Comparison of ENCODE assay signal across 18 cellular contexts in the genomic region with DNA sequence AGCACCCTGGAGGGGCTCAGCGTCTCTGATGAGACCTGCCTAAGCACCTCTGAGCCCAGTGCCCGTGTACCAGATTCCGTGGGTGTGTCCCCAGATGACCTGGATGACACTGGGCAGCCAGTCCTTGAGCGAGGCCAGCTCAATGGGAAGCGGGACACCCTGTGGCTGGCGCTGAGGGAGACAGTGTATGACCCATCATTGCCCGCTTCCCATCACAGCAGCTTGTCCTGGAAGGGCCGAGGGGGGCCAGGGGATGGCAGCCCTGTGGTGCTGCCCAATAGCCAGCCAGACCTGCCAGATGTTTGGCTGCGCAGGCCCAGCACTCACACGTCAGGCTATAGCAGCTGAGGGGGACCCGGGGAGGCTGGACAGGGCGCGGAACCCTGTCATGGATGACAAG. TPM values are rescaled to one million over a fixed set of nuclear protein-coding genes. Genes with fewer than 3 reads are reported as not detected.
DNase-seq lines count a peak whose midpoint lies in the region; ATAC-seq, FAIRE-seq and TF ChIP-seq lines count a peak whose summit lies in the region.
"Had no signal": no experiment of that assay in that cellular context is flagged by ENCODE, and none has a peak within 500 bp of the region (broad histone marks: within the 10 kb centered on the region; RNA-seq: fewer than 3 reads in every experiment).

No MANE protein-coding gene starts in this region.

- POLR2A ChIA-PET in activated CD4-positive, alpha-beta memory T cell treated with anti-CD3 and anti-CD28 coated beads, Interleukin-2, amount 10 ng/mL, durations not matched to agents 7 days and 5 days (lab: Charles Lee), result interaction anchor here (0.6 to 5.4 kb wide), 3 partner anchors 13 to 325 kb away, joined by 3 to 22 read pairs (median 3); a partner anchor contains a TSS
- POLR2A ChIA-PET in HepG2 (lab: Yijun Ruan, JAX), result no interaction called here

- intact Hi-C loops in dendritic cell treated with granulocyte-macrophage colony-stimulating factor and Interleukin-4, amounts not matched to agents 40 ng/mL and 50 ng/mL, for 4 days (cut with micrococcal nuclease), result loop anchor here (2.0 kb wide), 1 partner anchor 13 kb away; a partner anchor contains a TSS
- intact Hi-C loops in HepG2 (cut with micrococcal nuclease; ENCODE audit: unreplicated experiment), result no loop called here

- peak overlapping the region; percentile 4 for H3K27ac Mint-ChIP-seq in dendritic cell treated with granulocyte-macrophage colony-stimulating factor and Interleukin-4, amounts not matched to agents 40 ng/mL and 50 ng/mL, for 4 days
- no peak overlapping the region for H3K27ac Mint-ChIP-seq in activated CD4-positive, alpha-beta memory T cell treated with anti-CD3 and anti-CD28 coated beads, Interleukin-2, amount 10 ng/mL, durations not matched to agents 7 days and 5 days

- no peak for TF ChIP-seq POLR2A in HepG2 (IDR thresholded peaks at IDR 0.05; ENCODE audit: insufficient read depth in 1 of 2, low read depth in 2 of 2, low read length in 2 of 2)

- peaks cover 39% of the 10 kb centered on the region for H3K4me1 Mint-ChIP-seq in dendritic cell treated with granulocyte-macrophage colony-stimulating factor and Interleukin-4, amounts not matched to agents 40 ng/mL and 50 ng/mL, for 4 days (ENCODE audit: low read depth)
- peaks cover 20% of the 10 kb centered on the region for H3K4me1 Mint-ChIP-seq in activated CD4-positive, alpha-beta memory T cell treated with anti-CD3 and anti-CD28 coated beads, Interleukin-2, amount 10 ng/mL, durations not matched to agents 7 days and 5 days

- no peak overlapping the region for H3K4me2 ChIP-seq in osteoblast (ENCODE audit: insufficient read depth, low read length)
- H3K4me2 ChIP-seq in HepG2 (ENCODE audit: low read depth, low read length), result no peak overlapping the region

- H3K79me2 ChIP-seq in osteoblast (ENCODE audit: insufficient read depth, low read length), result no peaks in the 10 kb centered on the region
- H3K79me2 ChIP-seq in HepG2 (ENCODE audit: insufficient read depth, low read length), result no peaks in the 10 kb centered on the region

- TF ChIP-seq EP300 in HepG2 (IDR thresholded peaks at IDR 0.05; ENCODE audit: low read depth in 2 of 2, low read length in 2 of 2) (no peak), HepG2 (CRISPR knock-in tag; IDR thresholded peaks at IDR 0.05; ENCODE audit: borderline replicate concordance) (no peak)

- ATAC-seq in HG02852 (IDR thresholded peaks at IDR 0.05; ENCODE audit: unreplicated experiment) (no peak), HepG2 (no peak)

- no peak overlapping the region for H3K4me3 ChIP-seq in osteoblast (ENCODE audit: insufficient read depth, low read length)
- no peak overlapping the region for H3K4me3 ChIP-seq in HepG2 (replicated peaks in 1 of 3; ENCODE audit: insufficient read depth in 1 of 3, low read depth in 2 of 3, low read length in 3 of 3)

- no peak overlapping the region for H2AFZ ChIP-seq in osteoblast (ENCODE audit: low read length)
- no peak overlapping the region for H2AFZ ChIP-seq in HepG2 (ENCODE audit: low read length)

- no peak for TF ChIP-seq CTCF in osteoblast (IDR thresholded peaks at IDR 0.05; ENCODE audit: extremely low read depth, low read depth, low read length)
- TF ChIP-seq CTCF in HepG2 (CRISPR knock-in tag; IDR thresholded peaks at IDR 0.05), result no peak

- H3K27ac ChIP-seq in osteoblast (ENCODE audit: low read depth, low read length) (no peak overlapping the region), HepG2 (ENCODE audit: extremely low read length, insufficient read depth, low read length) (no peak overlapping the region)

- H3K9me3 ChIP-seq in osteoblast (ENCODE audit: low read depth, low read length), result no peaks in the 10 kb centered on the region
- H3K9me3 ChIP-seq in HepG2 (ENCODE audit: low read length), result no peaks in the 10 kb centered on the region
- H3K9me3 ChIP-seq: Caco-2 had no signal

- no peak for FAIRE-seq in HepG2 (lab: Jason Lieb, UNC)
- FAIRE-seq: G401.6, GM12892 had no signal

- DNase-seq in islet precursor cell (peak; percentile 40), osteoblast (ENCODE audit: insufficient read length, low spot score, missing footprints) (peak; percentile 25), HepG2 (ENCODE audit: low spot score) (no peak)
- DNase-seq in activated CD4-positive, alpha-beta memory T cell treated with anti-CD3 and anti-CD28 coated beads, Interleukin-2, amount 10 ng/mL, durations not matched to agents 7 days and 5 days, result no peak
- DNase-seq: Caco-2; CD4-positive, alpha-beta memory T cell; DMS153; DND-41; GOT3; H7; HCEC 1CT had no signal

- H3K9me3 Mint-ChIP-seq in dendritic cell treated with granulocyte-macrophage colony-stimulating factor and Interleukin-4, amounts not matched to agents 40 ng/mL and 50 ng/mL, for 4 days, result no peaks in the 10 kb centered on the region
- no peaks in the 10 kb centered on the region for H3K9me3 Mint-ChIP-seq in activated CD4-positive, alpha-beta memory T cell treated with anti-CD3 and anti-CD28 coated beads, Interleukin-2, amount 10 ng/mL, durations not matched to agents 7 days and 5 days
- H3K9me3 Mint-ChIP-seq: CD4-positive, alpha-beta memory T cell had no signal

- H3K4me1 ChIP-seq in osteoblast (ENCODE audit: insufficient read depth, low read length) (peaks cover 14% of the 10 kb centered on the region), HepG2 (ENCODE audit: insufficient read depth, low read length) (no peaks in the 10 kb centered on the region)
- H3K4me1 ChIP-seq: Caco-2 had no signal

- H3K36me3 Mint-ChIP-seq in dendritic cell treated with granulocyte-macrophage colony-stimulating factor and Interleukin-4, amounts not matched to agents 40 ng/mL and 50 ng/mL, for 4 days (ENCODE audit: low read depth), result no peaks in the 10 kb centered on the region
- H3K36me3 Mint-ChIP-seq in activated CD4-positive, alpha-beta memory T cell treated with anti-CD3 and anti-CD28 coated beads, Interleukin-2, amount 10 ng/mL, durations not matched to agents 7 days and 5 days (ENCODE audit: low read depth), result no peaks in the 10 kb centered on the region
- H3K36me3 Mint-ChIP-seq: CD4-positive, alpha-beta memory T cell had no signal

- H3K27me3 Mint-ChIP-seq in dendritic cell treated with granulocyte-macrophage colony-stimulating factor and Interleukin-4, amounts not matched to agents 40 ng/mL and 50 ng/mL, for 4 days, result peaks cover 15% of the 10 kb centered on the region
- H3K27me3 Mint-ChIP-seq in activated CD4-positive, alpha-beta memory T cell treated with anti-CD3 and anti-CD28 coated beads, Interleukin-2, amount 10 ng/mL, durations not matched to agents 7 days and 5 days, result peaks cover 9% of the 10 kb centered on the region
- H3K27me3 Mint-ChIP-seq: CD4-positive, alpha-beta memory T cell had no signal

- H4K20me1 ChIP-seq in osteoblast (ENCODE audit: insufficient read depth, low read length) (no peaks in the 10 kb centered on the region), HepG2 (ENCODE audit: insufficient read depth, low read length) (no peaks in the 10 kb centered on the region)

- H3K27me3 ChIP-seq in osteoblast (ENCODE audit: insufficient read depth, low read length), result no peaks in the 10 kb centered on the region
- H3K27me3 ChIP-seq in HepG2 (ENCODE audit: control insufficient read depth in 1 of 2, insufficient read depth in 2 of 2, low read length in 2 of 2), result peaks cover 9 to 67% of the 10 kb centered on the region in 2 experiments

- H3K36me3 ChIP-seq in osteoblast (ENCODE audit: insufficient read depth, low read length) (no peaks in the 10 kb centered on the region), HepG2 (replicated peaks in 1 of 2; ENCODE audit: control insufficient read depth in 1 of 2, insufficient read depth in 2 of 2, low read length in 2 of 2) (no peaks in the 10 kb centered on the region)

- H3K4me3 Mint-ChIP-seq in dendritic cell treated with granulocyte-macrophage colony-stimulating factor and Interleukin-4, amounts not matched to agents 40 ng/mL and 50 ng/mL, for 4 days, result no peak overlapping the region
- H3K4me3 Mint-ChIP-seq in activated CD4-positive, alpha-beta memory T cell treated with anti-CD3 and anti-CD28 coated beads, Interleukin-2, amount 10 ng/mL, durations not matched to agents 7 days and 5 days, result no peak overlapping the region

- no CpG with 5 or more reads among the region's 13 CpGs for WGBS in HepG2 (ENCODE audit: low lambda C conversion rate)

- CTCF ChIA-PET in activated CD4-positive, alpha-beta memory T cell treated with anti-CD3 and anti-CD28 coated beads, Interleukin-2, amount 10 ng/mL, durations not matched to agents 7 days and 5 days (lab: Charles Lee), result interaction anchor here (0.9 to 5.8 kb wide), 6 partner anchors 26 to 52 kb away, joined by 3 to 39 read pairs (median 10); a partner anchor contains a TSS
- CTCF ChIA-PET in HepG2 (lab: Yijun Ruan, JAX; ENCODE audit: low intra/inter-chr PET ratio, low total read pairs), result interaction anchor here (3.0 kb wide), 1 partner anchor 51 kb away, joined by 32 read pairs; no protein-coding TSS in a partner anchor

- in situ Hi-C loops in HepG2 (cut with HindIII; ENCODE audit: extremely low pct_ligation_motif_present, low pct_unique_long_range_greater_than_20kb), result no loop called here

- no peak overlapping the region for H3K9ac ChIP-seq in HepG2 (ENCODE audit: insufficient read depth, low read depth, low read length)

- TF ChIP-seq RAD21 in HepG2 (CRISPR knock-in tag; IDR thresholded peaks at IDR 0.05), result no peak

- BruUV-seq in HepG2 (replicated peaks; lab: Mats Ljungman, UMichigan), result no TSS peak

RNA-seq across cellular contexts. Expression of a gene that starts 12.0 kb away (rescaled TPM):
- total RNA-seq in osteoblast (0.29 and 0.36 TPM in 2 replicates), HepG2 (2016; rRNA removed; fragmentation: Illumina TruSeq; extraction: Trizol) (0.09 and 0.15 TPM in 2 replicates)
- total RNA-seq in activated CD4-positive, alpha-beta memory T cell treated with anti-CD3 and anti-CD28 coated beads, Interleukin-2, amount 10 ng/mL, durations not matched to agents 7 days and 5 days, result under 1 TPM; 0.03 to 0.18 TPM
- total RNA-seq in HepG2 (2016; cell fraction: cytosol; rRNA removed; fragmentation: Illumina TruSeq; extraction: Trizol; ENCODE audit: low read depth), result 0.20 TPM in 1 of 2 replicates, not detected in the other
- 0.01 and 0.15 TPM in 2 replicates for total RNA-seq in HepG2 (2016; cell fraction: insoluble cytoplasmic fraction; rRNA removed; fragmentation: Illumina TruSeq; extraction: Trizol)
- total RNA-seq in HepG2 (2016; cell fraction: membrane; rRNA removed; fragmentation: Illumina TruSeq; extraction: Trizol), result 0.14 and 0.25 TPM in 2 replicates
- total RNA-seq in HepG2 (2016; cell fraction: nucleus; rRNA removed; fragmentation: Illumina TruSeq; extraction: Trizol), result 0.09 and 0.88 TPM in 2 replicates
- 0.07 and 0.32 TPM in 2 replicates for polyA plus RNA-seq in HepG2 (2011; rRNA removed)
- 0.03 and 0.05 TPM in 2 replicates for polyA plus RNA-seq in HepG2 (2011; cell fraction: cytosol; rRNA removed)
- 0.12 and 0.14 TPM in 2 replicates for polyA plus RNA-seq in HepG2 (2011; cell fraction: nucleus; rRNA removed)
- polyA plus RNA-seq in HepG2 (2012), result 0.03 and 0.12 TPM in 2 replicates
- 0.01 and 0.08 TPM in 2 replicates for polyA plus RNA-seq in HepG2 (2016; cell fraction: cytosol; fragmentation: Illumina TruSeq; extraction: Trizol; ENCODE audit: low read depth)
- polyA plus RNA-seq in HepG2 (2016; cell fraction: insoluble cytoplasmic fraction; fragmentation: Illumina TruSeq; extraction: Trizol; ENCODE audit: low read depth), result 0.03 and 0.20 TPM in 2 replicates
- 0.26 and 0.30 TPM in 2 replicates for polyA plus RNA-seq in HepG2 (2016; cell fraction: membrane; fragmentation: Illumina TruSeq; extraction: Trizol; ENCODE audit: low read depth)
- polyA plus RNA-seq in HepG2 (2016; cell fraction: nucleus; fragmentation: Illumina TruSeq; extraction: Trizol; ENCODE audit: insufficient read depth, low read depth), result 1.5 and 2.3 TPM in 2 replicates
- polyA minus RNA-seq in HepG2 (2011; rRNA and poly(A)+ RNA removed; ENCODE audit: low replicate concordance), result 0.40 and 1.0 TPM in 2 replicates
- 0.09 and 0.59 TPM in 2 replicates for polyA minus RNA-seq in HepG2 (2011; cell fraction: cytosol; rRNA and poly(A)+ RNA removed)
- 0.37 and 0.64 TPM in 2 replicates for polyA minus RNA-seq in HepG2 (2011; cell fraction: nucleus; rRNA and poly(A)+ RNA removed)

RNA-seq across cellular contexts. Expression of a gene that starts 12.6 kb away (rescaled TPM):
- total RNA-seq in osteoblast (19.9 and 28.6 TPM in 2 replicates), HepG2 (2016; rRNA removed; fragmentation: Illumina TruSeq; extraction: Trizol) (62.3 and 82.1 TPM in 2 replicates)
- total RNA-seq in activated CD4-positive, alpha-beta memory T cell treated with anti-CD3 and anti-CD28 coated beads, Interleukin-2, amount 10 ng/mL, durations not matched to agents 7 days and 5 days, result 10 to 100 TPM; 54.2 to 54.3 TPM
- 28.6 and 31.3 TPM in 2 replicates for total RNA-seq in HepG2 (2016; cell fraction: cytosol; rRNA removed; fragmentation: Illumina TruSeq; extraction: Trizol; ENCODE audit: low read depth)
- 60.3 and 80.7 TPM in 2 replicates for total RNA-seq in HepG2 (2016; cell fraction: insoluble cytoplasmic fraction; rRNA removed; fragmentation: Illumina TruSeq; extraction: Trizol)
- total RNA-seq in HepG2 (2016; cell fraction: membrane; rRNA removed; fragmentation: Illumina TruSeq; extraction: Trizol), result 43.2 and 48.2 TPM in 2 replicates
- total RNA-seq in HepG2 (2016; cell fraction: nucleus; rRNA removed; fragmentation: Illumina TruSeq; extraction: Trizol), result 31.0 and 33.7 TPM in 2 replicates
- 12.9 and 20.3 TPM in 2 replicates for polyA plus RNA-seq in HepG2 (2011; rRNA removed)
- polyA plus RNA-seq in HepG2 (2011; cell fraction: cytosol; rRNA removed), result 11.9 and 12.5 TPM in 2 replicates
- polyA plus RNA-seq in HepG2 (2011; cell fraction: nucleus; rRNA removed), result 10.3 and 10.6 TPM in 2 replicates
- 13.8 and 21.5 TPM in 2 replicates for polyA plus RNA-seq in HepG2 (2012)
- 15.1 and 18.4 TPM in 2 replicates for polyA plus RNA-seq in HepG2 (2016; cell fraction: cytosol; fragmentation: Illumina TruSeq; extraction: Trizol; ENCODE audit: low read depth)
- polyA plus RNA-seq in HepG2 (2016; cell fraction: insoluble cytoplasmic fraction; fragmentation: Illumina TruSeq; extraction: Trizol; ENCODE audit: low read depth), result 70.7 and 72.8 TPM in 2 replicates
- 25.7 and 26.6 TPM in 2 replicates for polyA plus RNA-seq in HepG2 (2016; cell fraction: membrane; fragmentation: Illumina TruSeq; extraction: Trizol; ENCODE audit: low read depth)
- polyA plus RNA-seq in HepG2 (2016; cell fraction: nucleus; fragmentation: Illumina TruSeq; extraction: Trizol; ENCODE audit: insufficient read depth, low read depth), result 48.7 and 55.8 TPM in 2 replicates
- polyA minus RNA-seq in HepG2 (2011; rRNA and poly(A)+ RNA removed; ENCODE audit: low replicate concordance), result 9.8 and 86.6 TPM in 2 replicates
- 9.2 and 11.1 TPM in 2 replicates for polyA minus RNA-seq in HepG2 (2011; cell fraction: cytosol; rRNA and poly(A)+ RNA removed)
- polyA minus RNA-seq in HepG2 (2011; cell fraction: nucleus; rRNA and poly(A)+ RNA removed), result 17.2 and 23.4 TPM in 2 replicates

RNA-seq across cellular contexts. Expression of a gene that starts 19.1 kb away (rescaled TPM):
- total RNA-seq in osteoblast (not detected in 2 replicates), HepG2 (2016; rRNA removed; fragmentation: Illumina TruSeq; extraction: Trizol) (not detected in 2 replicates)
- not detected for total RNA-seq in activated CD4-positive, alpha-beta memory T cell treated with anti-CD3 and anti-CD28 coated beads, Interleukin-2, amount 10 ng/mL, durations not matched to agents 7 days and 5 days
- total RNA-seq in HepG2 (2016; cell fraction: cytosol; rRNA removed; fragmentation: Illumina TruSeq; extraction: Trizol; ENCODE audit: low read depth), result not detected in 2 replicates
- not detected in 2 replicates for total RNA-seq in HepG2 (2016; cell fraction: insoluble cytoplasmic fraction; rRNA removed; fragmentation: Illumina TruSeq; extraction: Trizol)
- total RNA-seq in HepG2 (2016; cell fraction: membrane; rRNA removed; fragmentation: Illumina TruSeq; extraction: Trizol), result not detected in 2 replicates
- total RNA-seq in HepG2 (2016; cell fraction: nucleus; rRNA removed; fragmentation: Illumina TruSeq; extraction: Trizol), result not detected in 2 replicates
- polyA plus RNA-seq in HepG2 (2011; rRNA removed), result not detected in 2 replicates
- polyA plus RNA-seq in HepG2 (2011; cell fraction: cytosol; rRNA removed), result not detected in 2 replicates
- not detected in 2 replicates for polyA plus RNA-seq in HepG2 (2011; cell fraction: nucleus; rRNA removed)
- not detected in 2 replicates for polyA plus RNA-seq in HepG2 (2012)
- not detected in 2 replicates for polyA plus RNA-seq in HepG2 (2016; cell fraction: cytosol; fragmentation: Illumina TruSeq; extraction: Trizol; ENCODE audit: low read depth)
- polyA plus RNA-seq in HepG2 (2016; cell fraction: insoluble cytoplasmic fraction; fragmentation: Illumina TruSeq; extraction: Trizol; ENCODE audit: low read depth), result not detected in 2 replicates
- not detected in 2 replicates for polyA plus RNA-seq in HepG2 (2016; cell fraction: membrane; fragmentation: Illumina TruSeq; extraction: Trizol; ENCODE audit: low read depth)
- not detected in 2 replicates for polyA plus RNA-seq in HepG2 (2016; cell fraction: nucleus; fragmentation: Illumina TruSeq; extraction: Trizol; ENCODE audit: insufficient read depth, low read depth)
- not detected in 2 replicates for polyA minus RNA-seq in HepG2 (2011; rRNA and poly(A)+ RNA removed; ENCODE audit: low replicate concordance)
- not detected in 2 replicates for polyA minus RNA-seq in HepG2 (2011; cell fraction: cytosol; rRNA and poly(A)+ RNA removed)
- polyA minus RNA-seq in HepG2 (2011; cell fraction: nucleus; rRNA and poly(A)+ RNA removed), result not detected in 2 replicates
- total RNA-seq: A172; A673; CD4-positive, alpha-beta memory T cell; H7 had no signal
- polyA plus RNA-seq: BJ; CD4-positive, alpha-beta memory T cell had no signal

RNA-seq across cellular contexts. Expression of a gene that starts 29.2 kb away (rescaled TPM):
- total RNA-seq in osteoblast (18.3 and 23.9 TPM in 2 replicates), HepG2 (2016; rRNA removed; fragmentation: Illumina TruSeq; extraction: Trizol) (1.0 and 1.6 TPM in 2 replicates)
- 1 to 10 TPM; 2.0 to 2.6 TPM for total RNA-seq in activated CD4-positive, alpha-beta memory T cell treated with anti-CD3 and anti-CD28 coated beads, Interleukin-2, amount 10 ng/mL, durations not matched to agents 7 days and 5 days
- 0.20 and 0.71 TPM in 2 replicates for total RNA-seq in HepG2 (2016; cell fraction: cytosol; rRNA removed; fragmentation: Illumina TruSeq; extraction: Trizol; ENCODE audit: low read depth)
- total RNA-seq in HepG2 (2016; cell fraction: insoluble cytoplasmic fraction; rRNA removed; fragmentation: Illumina TruSeq; extraction: Trizol), result 0.89 and 1.7 TPM in 2 replicates
- 0.74 and 0.79 TPM in 2 replicates for total RNA-seq in HepG2 (2016; cell fraction: membrane; rRNA removed; fragmentation: Illumina TruSeq; extraction: Trizol)
- 5.4 and 6.0 TPM in 2 replicates for total RNA-seq in HepG2 (2016; cell fraction: nucleus; rRNA removed; fragmentation: Illumina TruSeq; extraction: Trizol)
- polyA plus RNA-seq in HepG2 (2011; rRNA removed), result 0.98 and 1.3 TPM in 2 replicates
- 0.34 and 0.46 TPM in 2 replicates for polyA plus RNA-seq in HepG2 (2011; cell fraction: cytosol; rRNA removed)
- 16.0 and 21.0 TPM in 2 replicates for polyA plus RNA-seq in HepG2 (2011; cell fraction: nucleus; rRNA removed)
- polyA plus RNA-seq in HepG2 (2012), result 1.9 and 2.3 TPM in 2 replicates
- 0.20 and 0.31 TPM in 2 replicates for polyA plus RNA-seq in HepG2 (2016; cell fraction: cytosol; fragmentation: Illumina TruSeq; extraction: Trizol; ENCODE audit: low read depth)
- 0.72 and 1.5 TPM in 2 replicates for polyA plus RNA-seq in HepG2 (2016; cell fraction: insoluble cytoplasmic fraction; fragmentation: Illumina TruSeq; extraction: Trizol; ENCODE audit: low read depth)
- polyA plus RNA-seq in HepG2 (2016; cell fraction: membrane; fragmentation: Illumina TruSeq; extraction: Trizol; ENCODE audit: low read depth), result 0.16 and 0.26 TPM in 2 replicates
- polyA plus RNA-seq in HepG2 (2016; cell fraction: nucleus; fragmentation: Illumina TruSeq; extraction: Trizol; ENCODE audit: insufficient read depth, low read depth), result 10.8 and 14.7 TPM in 2 replicates
- 3.8 and 11.1 TPM in 2 replicates for polyA minus RNA-seq in HepG2 (2011; rRNA and poly(A)+ RNA removed; ENCODE audit: low replicate concordance)
- polyA minus RNA-seq in HepG2 (2011; cell fraction: cytosol; rRNA and poly(A)+ RNA removed), result 0.69 and 2.3 TPM in 2 replicates
- 16.1 and 20.5 TPM in 2 replicates for polyA minus RNA-seq in HepG2 (2011; cell fraction: nucleus; rRNA and poly(A)+ RNA removed)

RNA-seq across cellular contexts. Expression of a gene that starts 35.6 kb away (rescaled TPM):
- total RNA-seq in osteoblast, result 38.6 and 46.3 TPM in 2 replicates
- total RNA-seq in activated CD4-positive, alpha-beta memory T cell treated with anti-CD3 and anti-CD28 coated beads, Interleukin-2, amount 10 ng/mL, durations not matched to agents 7 days and 5 days, result 10 to 100 TPM; 38.1 to 38.4 TPM
- total RNA-seq in HepG2 (2016; rRNA removed; fragmentation: Illumina TruSeq; extraction: Trizol), result 48.0 and 61.3 TPM in 2 replicates
- 10.0 and 11.4 TPM in 2 replicates for total RNA-seq in HepG2 (2016; cell fraction: cytosol; rRNA removed; fragmentation: Illumina TruSeq; extraction: Trizol; ENCODE audit: low read depth)
- 52.6 and 57.5 TPM in 2 replicates for total RNA-seq in HepG2 (2016; cell fraction: insoluble cytoplasmic fraction; rRNA removed; fragmentation: Illumina TruSeq; extraction: Trizol)
- 16.7 and 18.2 TPM in 2 replicates for total RNA-seq in HepG2 (2016; cell fraction: membrane; rRNA removed; fragmentation: Illumina TruSeq; extraction: Trizol)
- total RNA-seq in HepG2 (2016; cell fraction: nucleus; rRNA removed; fragmentation: Illumina TruSeq; extraction: Trizol), result 53.6 and 56.9 TPM in 2 replicates
- 53.9 and 56.6 TPM in 2 replicates for polyA plus RNA-seq in HepG2 (2011; rRNA removed)
- polyA plus RNA-seq in HepG2 (2011; cell fraction: cytosol; rRNA removed), result 51.5 and 58.7 TPM in 2 replicates
- 50.0 and 59.6 TPM in 2 replicates for polyA plus RNA-seq in HepG2 (2011; cell fraction: nucleus; rRNA removed)
- polyA plus RNA-seq in HepG2 (2012), result 38.1 and 46.1 TPM in 2 replicates
- 4.8 and 5.5 TPM in 2 replicates for polyA plus RNA-seq in HepG2 (2016; cell fraction: cytosol; fragmentation: Illumina TruSeq; extraction: Trizol; ENCODE audit: low read depth)
- 49.0 and 58.9 TPM in 2 replicates for polyA plus RNA-seq in HepG2 (2016; cell fraction: insoluble cytoplasmic fraction; fragmentation: Illumina TruSeq; extraction: Trizol; ENCODE audit: low read depth)
- polyA plus RNA-seq in HepG2 (2016; cell fraction: membrane; fragmentation: Illumina TruSeq; extraction: Trizol; ENCODE audit: low read depth), result 9.2 and 11.0 TPM in 2 replicates
- 72.4 and 89.1 TPM in 2 replicates for polyA plus RNA-seq in HepG2 (2016; cell fraction: nucleus; fragmentation: Illumina TruSeq; extraction: Trizol; ENCODE audit: insufficient read depth, low read depth)
- 75.5 and 101 TPM in 2 replicates for polyA minus RNA-seq in HepG2 (2011; rRNA and poly(A)+ RNA removed; ENCODE audit: low replicate concordance)
- 31.7 and 40.8 TPM in 2 replicates for polyA minus RNA-seq in HepG2 (2011; cell fraction: cytosol; rRNA and poly(A)+ RNA removed)
- 71.8 and 74.3 TPM in 2 replicates for polyA minus RNA-seq in HepG2 (2011; cell fraction: nucleus; rRNA and poly(A)+ RNA removed)

Comparison
In these comparisons a context has a peak if more than half of its experiments do, and no peak if none do; other contexts are left out.
1. DNase-seq: peak in islet precursor cell (single experiment) and osteoblast (single experiment); none in activated CD4-positive, alpha-beta memory T cell treated with anti-CD3 and anti-CD28 coated beads, Interleukin-2, amount 10 ng/mL, durations not matched to agents 7 days and 5 days (single experiment) and HepG2 (single experiment).